15 cellular contexts compared by ENCODE assay signal in the genomic region with DNA sequence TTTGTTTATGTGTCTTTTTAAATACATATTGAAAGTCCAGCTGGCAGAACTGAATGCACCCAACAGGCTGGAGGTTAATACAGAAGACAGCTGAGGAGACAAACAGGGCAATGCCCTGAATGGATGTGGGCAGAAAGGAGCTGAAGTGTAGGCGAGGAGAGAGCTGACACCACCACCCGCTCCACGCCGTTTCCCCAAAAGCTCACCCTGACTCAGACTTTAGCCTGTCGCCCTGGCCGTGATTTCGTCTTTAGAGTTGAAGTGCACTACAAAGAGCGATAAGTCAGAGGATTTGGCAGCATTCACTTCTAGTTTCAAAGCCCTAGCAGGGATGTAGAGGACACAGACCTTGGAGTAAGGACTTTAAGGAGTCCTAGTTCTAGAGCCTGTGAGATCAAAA. TPM values are rescaled to one million over a fixed set of nuclear protein-coding genes. Genes with fewer than 3 reads are reported as not detected.
DNase-seq lines count a peak whose midpoint lies in the region; TF ChIP-seq lines count a peak whose summit lies in the region.
"Had no signal": no experiment of that assay in that cellular context is flagged by ENCODE, and none has a peak within 500 bp of the region (broad histone marks: within the 10 kb centered on the region; RNA-seq: fewer than 3 reads in every experiment).

No MANE protein-coding gene starts in this region.

- no peaks in the 10 kb centered on the region for H3K9me2 ChIP-seq in SK-N-SH

- H3K27ac ChIP-seq in SK-N-SH (ENCODE audit: low read depth in 2 of 2, low read length in 1 of 2) (no peak overlapping the region), caudate nucleus (ENCODE audit: low read depth, low read length) (no peak overlapping the region)
- H3K27ac ChIP-seq: 22Rv1, coronary artery, prostate gland, thoracic aorta had no signal

- H4K20me1 ChIP-seq in SK-N-SH (ENCODE audit: insufficient read depth): no peaks in the 10 kb centered on the region

- peaks cover 3 to 8% of the 10 kb centered on the region in 2 experiments; a peak in 3 of 4 replicates for H3K4me1 ChIP-seq in SK-N-SH (ENCODE audit: control insufficient read depth in 1 of 2, insufficient read depth in 2 of 2, low read depth in 1 of 2, low read length in 1 of 2)
- H3K4me1 ChIP-seq: prostate gland had no signal

- H3K4me2 ChIP-seq in SK-N-SH: no peak overlapping the region

- CTCF ChIA-PET in SK-N-SH (lab: Yijun Ruan, JAX): interaction anchor here (0.9 kb wide), 1 partner anchor 1959 kb away, joined by 3 read pairs; no protein-coding TSS in a partner anchor

- H3K36me3 ChIP-seq in SK-N-SH (replicated peaks in 1 of 2; ENCODE audit: control insufficient read depth in 1 of 2, insufficient read depth in 2 of 2, low read length in 1 of 2) (no peaks in the 10 kb centered on the region), H7 (replicated peaks; ENCODE audit: control insufficient read depth, insufficient read depth, low read length) (no peaks in the 10 kb centered on the region)
- H3K36me3 ChIP-seq: prostate gland, thoracic aorta had no signal

- peak overlapping the region; percentile 66 for H3K4me3 Mint-ChIP-seq in T-helper 1 cell treated with Interleukin-12 subunit alpha and Interleukin-12 subunit beta and Interleukin-4 antibody, amounts not matched to agents 30 μg/mL and 1 μg/mL, for 36 hours
- peak overlapping the region in 1 of 5 donors; percentile 24 for H3K4me3 Mint-ChIP-seq in immature natural killer cell

- H3K9me3 ChIP-seq in SK-N-SH: no peaks in the 10 kb centered on the region
- H3K9me3 ChIP-seq: prostate gland, thoracic aorta had no signal

- 93% methylated on average over 8 of the region's 8 CpGs for WGBS in SK-N-SH (ENCODE audit: low lambda C conversion rate)

- DNase-seq in T-helper 1 cell: no peak
- peak; percentile 42 to 51 for DNase-seq in activated CD4-positive, alpha-beta T cell treated with anti-CD3 and anti-CD28 coated beads, Interleukin-2, amount 50 U/mL, for 48 hours
- no peak for DNase-seq in immature natural killer cell
- DNase-seq in stimulated activated CD4-positive, alpha-beta T cell treated with anti-CD3 and anti-CD28 coated beads, TNF-alpha, amount 100 ng/mL, for 4 hours (ENCODE audit: low read depth in 3 of 3): peak; percentile 15 to 23 (median 22)
- no peak for DNase-seq in SK-N-SH
- DNase-seq in H7: no peak
- no peak for DNase-seq in caudate nucleus (lab: John Stamatoyannopoulos, UW)
- DNase-seq: KG1, NCI-H2029 treated with DMSO at 0.1 percent for 48 hours, SHP77 treated with DMSO at 0.1 percent for 48 hours had no signal

- no peaks in the 10 kb centered on the region for H3K9me3 Mint-ChIP-seq in T-helper 1 cell treated with Interleukin-12 subunit alpha and Interleukin-12 subunit beta and Interleukin-4 antibody, amounts not matched to agents 30 μg/mL and 1 μg/mL, for 36 hours
- H3K9me3 Mint-ChIP-seq in immature natural killer cell: peaks cover 0 to 2% (median 0%) of the 10 kb centered on the region in 6 donors

- no peak overlapping the region for H3K4me3 ChIP-seq in SK-N-SH (ENCODE audit: low read depth in 2 of 2, low read length in 1 of 2)
- H3K4me3 ChIP-seq in H7 (ENCODE audit: insufficient read depth, low read depth, low read length): no peak overlapping the region
- H3K4me3 ChIP-seq: coronary artery, prostate gland, thoracic aorta had no signal

- H3K36me3 Mint-ChIP-seq in T-helper 1 cell treated with Interleukin-12 subunit alpha and Interleukin-12 subunit beta and Interleukin-4 antibody, amounts not matched to agents 30 μg/mL and 1 μg/mL, for 36 hours (ENCODE audit: low read depth): peaks cover 11% of the 10 kb centered on the region
- H3K36me3 Mint-ChIP-seq in immature natural killer cell: no peaks in the 10 kb centered on the region

- H3K27me3 ChIP-seq in SK-N-SH (ENCODE audit: insufficient read depth) (no peaks in the 10 kb centered on the region), H7 (ENCODE audit: control insufficient read depth, insufficient read depth, low read length) (no peaks in the 10 kb centered on the region)

- no peak overlapping the region for H2AFZ ChIP-seq in SK-N-SH (ENCODE audit: low read depth)

- POLR2A ChIA-PET in SK-N-SH (lab: Yijun Ruan, JAX): no interaction called here

- no peak for TF ChIP-seq RAD21 in SK-N-SH (IDR thresholded peaks at IDR 0.05; ENCODE audit: low read length)

- H3K9ac ChIP-seq in SK-N-SH: no peak overlapping the region

- TF ChIP-seq CTCF in SK-N-SH (IDR thresholded peaks at IDR 0.05): no peak

- H3K79me2 ChIP-seq in SK-N-SH (ENCODE audit: insufficient read depth): peaks cover 6% of the 10 kb centered on the region; the same call in 1 of the 2 replicates

- H3K4me1 Mint-ChIP-seq in T-helper 1 cell treated with Interleukin-12 subunit alpha and Interleukin-12 subunit beta and Interleukin-4 antibody, amounts not matched to agents 30 μg/mL and 1 μg/mL, for 36 hours (ENCODE audit: low read depth): peaks cover 48% of the 10 kb centered on the region
- H3K4me1 Mint-ChIP-seq in immature natural killer cell: peaks cover 35 to 49% of the 10 kb centered on the region in 2 donors

- H3K27me3 Mint-ChIP-seq in T-helper 1 cell treated with Interleukin-12 subunit alpha and Interleukin-12 subunit beta and Interleukin-4 antibody, amounts not matched to agents 30 μg/mL and 1 μg/mL, for 36 hours (ENCODE audit: low read depth): no peaks in the 10 kb centered on the region
- peaks cover 14 to 25% (median 24%) of the 10 kb centered on the region in 3 donors for H3K27me3 Mint-ChIP-seq in immature natural killer cell (ENCODE audit: low read depth in 3 of 3)

- no peaks in the 10 kb centered on the region for H3F3A ChIP-seq in SK-N-SH (replicated peaks; ENCODE audit: insufficient read depth)

- H3K27ac Mint-ChIP-seq in T-helper 1 cell treated with Interleukin-12 subunit alpha and Interleukin-12 subunit beta and Interleukin-4 antibody, amounts not matched to agents 30 μg/mL and 1 μg/mL, for 36 hours: peak overlapping the region; percentile 83
- peak overlapping the region; percentile 20 to 100 (median 62) for H3K27ac Mint-ChIP-seq in immature natural killer cell

- no peak for TF ChIP-seq EP300 in SK-N-SH (IDR thresholded peaks at IDR 0.05; ENCODE audit: borderline replicate concordance in 1 of 2, low read depth in 1 of 2, low read length in 1 of 2)

TF ChIP-seq in SK-N-SH, 30 proteins besides CTCF, POLR2A, EP300 and RAD21:
- TF ChIP-seq, protein P1, sequence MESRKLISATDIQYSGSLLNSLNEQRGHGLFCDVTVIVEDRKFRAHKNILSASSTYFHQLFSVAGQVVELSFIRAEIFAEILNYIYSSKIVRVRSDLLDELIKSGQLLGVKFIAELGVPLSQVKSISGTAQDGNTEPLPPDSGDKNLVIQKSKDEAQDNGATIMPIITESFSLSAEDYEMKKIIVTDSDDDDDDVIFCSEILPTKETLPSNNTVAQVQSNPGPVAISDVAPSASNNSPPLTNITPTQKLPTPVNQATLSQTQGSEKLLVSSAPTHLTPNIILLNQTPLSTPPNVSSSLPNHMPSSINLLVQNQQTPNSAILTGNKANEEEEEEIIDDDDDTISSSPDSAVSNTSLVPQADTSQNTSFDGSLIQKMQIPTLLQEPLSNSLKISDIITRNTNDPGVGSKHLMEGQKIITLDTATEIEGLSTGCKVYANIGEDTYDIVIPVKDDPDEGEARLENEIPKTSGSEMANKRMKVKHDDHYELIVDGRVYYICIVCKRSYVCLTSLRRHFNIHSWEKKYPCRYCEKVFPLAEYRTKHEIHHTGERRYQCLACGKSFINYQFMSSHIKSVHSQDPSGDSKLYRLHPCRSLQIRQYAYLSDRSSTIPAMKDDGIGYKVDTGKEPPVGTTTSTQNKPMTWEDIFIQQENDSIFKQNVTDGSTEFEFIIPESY (IDR thresholded peaks at IDR 0.05; ENCODE audit: borderline replicate concordance, low read depth): no peak
- no peak for TF ChIP-seq FOSL2 (IDR thresholded peaks at IDR 0.05; ENCODE audit: borderline replicate concordance, low read depth)

RNA-seq across cellular contexts. Expression of a gene that starts 2.2 kb away (rescaled TPM):
- 10 to 100 TPM; 44.5 to 81.3 (median 70.8) TPM for polyA plus RNA-seq in immature natural killer cell
- polyA plus RNA-seq in SK-N-SH (2012; rRNA removed): 18.6 and 20.9 TPM in 2 replicates
- polyA plus RNA-seq in SK-N-SH (2012; cell fraction: cytosol; rRNA removed): 15.1 and 17.1 TPM in 2 replicates
- 25.4 and 34.0 TPM in 2 replicates for polyA plus RNA-seq in SK-N-SH (2012; cell fraction: nucleus; rRNA removed)
- total RNA-seq in H7 (2014; rRNA removed; shearing (Covaris generic)): 8.9 and 10.5 TPM in 2 replicates

Comparison
In these comparisons a context has a peak if more than half of its experiments do, and no peak if none do; other contexts are left out.
1. DNase-seq: peak in activated CD4-positive, alpha-beta T cell treated with anti-CD3 and anti-CD28 coated beads, Interleukin-2, amount 50 U/mL, for 48 hours (2 of 2) and stimulated activated CD4-positive, alpha-beta T cell treated with anti-CD3 and anti-CD28 coated beads, TNF-alpha, amount 100 ng/mL, for 4 hours (3 of 3); none in T-helper 1 cell (0 of 5), immature natural killer cell (0 of 3), SK-N-SH (single experiment), H7 (single experiment) and caudate nucleus (0 of 61).